14 cellular contexts compared by ENCODE assay signal in genomic region chr15:41881550-41881924, GRCh38. TPM values are rescaled to one million over a fixed set of nuclear protein-coding genes. Genes with fewer than 3 reads are reported as not detected.
DNase-seq lines count a peak whose midpoint lies in the region; ATAC-seq, FAIRE-seq and TF ChIP-seq lines count a peak whose summit lies in the region.
"Had no signal": no experiment of that assay in that cellular context is flagged by ENCODE, and none has a peak within 500 bp of the region (broad histone marks: within the 10 kb centered on the region; RNA-seq: fewer than 3 reads in every experiment).

No MANE protein-coding gene starts in this region.

- TF ChIP-seq EP300 in stomach (IDR thresholded peaks at IDR 0.05): no peak

- FAIRE-seq in GM19239 (lab: Jason Lieb, UNC): no peak

- H3K56ac ChIP-seq in mesendoderm (ENCODE audit: low read length): peak overlapping the region; percentile 81

- peaks cover 4% of the 10 kb centered on the region for H3K36me3 Mint-ChIP-seq in T-helper 1 cell treated with Interleukin-12 subunit alpha and Interleukin-12 subunit beta and Interleukin-4 antibody, amounts not matched to agents 30 μg/mL and 1 μg/mL, for 36 hours (ENCODE audit: low read depth)

- no peaks in the 10 kb centered on the region for H3K79me1 ChIP-seq in mesendoderm (ENCODE audit: low read length)

- no peaks in the 10 kb centered on the region for H3F3A ChIP-seq in PC-3 (ENCODE audit: low read length, unreplicated experiment)

- peak overlapping the region; percentile 5 to 32 for H3K4me3 ChIP-seq in duodenal mucosa (ENCODE audit: low read depth in 1 of 2, low read length in 2 of 2)
- H3K4me3 ChIP-seq in mesendoderm (ENCODE audit: low read length): no peak overlapping the region
- peak overlapping the region; percentile 39 to 45 (median 42) for H3K4me3 ChIP-seq in stomach
- no peak overlapping the region for H3K4me3 ChIP-seq in PC-3 (ENCODE audit: low read length)
- H3K4me3 ChIP-seq: SJCRH30 had no signal

- H2AFZ ChIP-seq in PC-3 (ENCODE audit: low read length): no peak overlapping the region

- no peak overlapping the region for H2BK120ac ChIP-seq in mesendoderm (ENCODE audit: low read depth, low read length)

- intact Hi-C loops in stomach (cut with DNase I; ENCODE audit: low total_unique reads) (no loop called here), PC-3 (cut with micrococcal nuclease) (no loop called here)

- no peak overlapping the region for H3K9ac ChIP-seq in duodenal mucosa (ENCODE audit: low read depth in 1 of 2, low read length in 2 of 2)
- no peak overlapping the region for H3K9ac ChIP-seq in mesendoderm (ENCODE audit: low read length)
- H3K9ac ChIP-seq in PC-3 (ENCODE audit: low read length): no peak overlapping the region

- ATAC-seq in GM18870 (IDR thresholded peaks at IDR 0.05; ENCODE audit: unreplicated experiment) (no peak), PC-3 (no peak)
- ATAC-seq: activated CD4-positive, CD25-positive, alpha-beta regulatory T cell treated with anti-CD3 and anti-CD28 coated beads, Interleukin-2, amount 50 U/mL, for 24 hours had no signal

- H3K9me2 ChIP-seq in PC-3 (replicated peaks; ENCODE audit: low read length): no peaks in the 10 kb centered on the region

- H3K9me3 ChIP-seq in duodenal mucosa (ENCODE audit: control insufficient read depth in 1 of 2, low read length in 2 of 2): no peaks in the 10 kb centered on the region
- no peaks in the 10 kb centered on the region for H3K9me3 ChIP-seq in stomach
- H3K9me3 ChIP-seq in PC-3 (ENCODE audit: low read length): no peaks in the 10 kb centered on the region
- H3K9me3 ChIP-seq: neutrophil, SJCRH30 had no signal

- H3K27ac Mint-ChIP-seq in T-helper 1 cell treated with Interleukin-12 subunit alpha and Interleukin-12 subunit beta and Interleukin-4 antibody, amounts not matched to agents 30 μg/mL and 1 μg/mL, for 36 hours: no peak overlapping the region

- POLR2A ChIA-PET in PC-3 (lab: Charles Lee; ENCODE audit: unreplicated experiment): no interaction called here

- no peak overlapping the region for H3K23ac ChIP-seq in mesendoderm (ENCODE audit: low read length)

- no peak overlapping the region for H4K8ac ChIP-seq in mesendoderm (ENCODE audit: low read depth, low read length)

- no TSS peak for BruUV-seq in PC-3 (replicated peaks; lab: Mats Ljungman, UMichigan)

- TF ChIP-seq POLR2A in stomach (IDR thresholded peaks at IDR 0.05): no peak

- no peak overlapping the region for H4K5ac ChIP-seq in mesendoderm (ENCODE audit: low read length)

- H3K27ac ChIP-seq in duodenal mucosa (ENCODE audit: low read depth, low read length): no peak overlapping the region
- H3K27ac ChIP-seq in mesendoderm (ENCODE audit: low read depth, low read length): no peak overlapping the region
- peak overlapping the region in 1 of 5 donors; percentile 13 for H3K27ac ChIP-seq in stomach
- no peak overlapping the region for H3K27ac ChIP-seq in PC-3 (ENCODE audit: low read length)
- H3K27ac ChIP-seq: 22Rv1, neutrophil, SJCRH30 had no signal

- H3K36me3 ChIP-seq in duodenal mucosa (ENCODE audit: control insufficient read depth in 1 of 2, insufficient read depth in 2 of 2, low read length in 2 of 2): no peaks in the 10 kb centered on the region
- no peaks in the 10 kb centered on the region for H3K36me3 ChIP-seq in mesendoderm (ENCODE audit: control insufficient read depth, insufficient read depth, low read length)
- no peaks in the 10 kb centered on the region for H3K36me3 ChIP-seq in stomach
- H3K36me3 ChIP-seq in PC-3 (ENCODE audit: low read depth, low read length): no peaks in the 10 kb centered on the region
- H3K36me3 ChIP-seq: neutrophil, SJCRH30 had no signal

- no peak overlapping the region for H3K18ac ChIP-seq in mesendoderm (ENCODE audit: low read length)

- H3K4me2 ChIP-seq in mesendoderm (ENCODE audit: low read length): peak overlapping the region; percentile 40
- no peak overlapping the region for H3K4me2 ChIP-seq in PC-3 (ENCODE audit: low read length)

- H4K20me1 ChIP-seq in PC-3 (ENCODE audit: low read length): no peaks in the 10 kb centered on the region

- peaks cover 3 to 5% of the 10 kb centered on the region in 2 donors for H3K4me1 ChIP-seq in duodenal mucosa (ENCODE audit: control insufficient read depth in 1 of 2, insufficient read depth in 2 of 2, low read length in 2 of 2)
- H3K4me1 ChIP-seq in mesendoderm (ENCODE audit: control insufficient read depth, low read depth, low read length): no peaks in the 10 kb centered on the region
- H3K4me1 ChIP-seq in stomach: peaks cover 12 to 30% (median 22%) of the 10 kb centered on the region in 4 donors
- H3K4me1 ChIP-seq in PC-3 (ENCODE audit: insufficient read depth, low read length): no peaks in the 10 kb centered on the region

- H3K4me3 Mint-ChIP-seq in T-helper 1 cell treated with Interleukin-12 subunit alpha and Interleukin-12 subunit beta and Interleukin-4 antibody, amounts not matched to agents 30 μg/mL and 1 μg/mL, for 36 hours: peak overlapping the region; percentile 42

- peaks cover 7% of the 10 kb centered on the region for H3K4me1 Mint-ChIP-seq in T-helper 1 cell treated with Interleukin-12 subunit alpha and Interleukin-12 subunit beta and Interleukin-4 antibody, amounts not matched to agents 30 μg/mL and 1 μg/mL, for 36 hours (ENCODE audit: low read depth)

- no peak overlapping the region for H2BK5ac ChIP-seq in mesendoderm (ENCODE audit: low read length)

- H3K4ac ChIP-seq in mesendoderm (ENCODE audit: low read depth, low read length): no peak overlapping the region

- H3K9me3 Mint-ChIP-seq in T-helper 1 cell treated with Interleukin-12 subunit alpha and Interleukin-12 subunit beta and Interleukin-4 antibody, amounts not matched to agents 30 μg/mL and 1 μg/mL, for 36 hours: no peaks in the 10 kb centered on the region

- H3K27me3 ChIP-seq in duodenal mucosa (ENCODE audit: control insufficient read depth in 1 of 2, insufficient read depth in 2 of 2, low read length in 2 of 2) (peaks cover 10 to 12% of the 10 kb centered on the region in 2 donors), mesendoderm (ENCODE audit: insufficient read depth, low read length, poor library complexity) (peaks cover 6% of the 10 kb centered on the region), stomach (peaks cover 0 to 29% (median 11%) of the 10 kb centered on the region in 3 donors), PC-3 (ENCODE audit: low read length) (no peaks in the 10 kb centered on the region)
- H3K27me3 ChIP-seq: SJCRH30 had no signal

- H2AK5ac ChIP-seq in mesendoderm (ENCODE audit: low read length): no peak overlapping the region

- CTCF ChIA-PET in PC-3 (lab: Charles Lee): no interaction called here

- H3K79me2 ChIP-seq in mesendoderm (ENCODE audit: control insufficient read depth, insufficient read depth, low read length) (no peaks in the 10 kb centered on the region), PC-3 (ENCODE audit: low read length) (no peaks in the 10 kb centered on the region)

- peaks cover 17% of the 10 kb centered on the region for H3K27me3 Mint-ChIP-seq in T-helper 1 cell treated with Interleukin-12 subunit alpha and Interleukin-12 subunit beta and Interleukin-4 antibody, amounts not matched to agents 30 μg/mL and 1 μg/mL, for 36 hours (ENCODE audit: low read depth)

- WGBS in mesendoderm (ENCODE audit: extremely low coverage, insufficient coverage, low lambda C conversion rate): no CpG with 5 or more reads among the region's 10 CpGs
- WGBS in stomach, 5 donors: 31 to 48% (median 35%) methylated on average over 5 to 10 of the region's 10 CpGs

- DNase-seq in T-helper 1 cell (no peak), mesendoderm (no peak), stomach (no peak), GM19239 (ENCODE audit: insufficient read length, low spot score) (no peak), PC-3 (no peak)
- DNase-seq: NCI-H1105; SJCRH30; stimulated activated CD4-positive, alpha-beta T cell treated with anti-CD3 and anti-CD28 coated beads, Interleukin-1b, Interleukin-23, amount 100 ng/mL, for 48 hours had no signal

- TF ChIP-seq CTCF in stomach (IDR thresholded peaks at IDR 0.05) (no peak), PC-3 (conservative IDR thresholded peaks at IDR 0.05; ENCODE audit: low read depth, low read length) (no peak)

- H2BK15ac ChIP-seq in mesendoderm (replicated peaks; ENCODE audit: low read depth): no peak overlapping the region

RNA-seq across cellular contexts. Expression of gene SPTBN5, which starts 12.3 kb away (rescaled TPM):
- polyA plus RNA-seq in mesendoderm (2013, experiment 1 of 2): 0.13 TPM
- 0.15 TPM for polyA plus RNA-seq in mesendoderm (2013, experiment 2 of 2)
- 1 to 10 TPM in 1 of 5 donors, under 1 TPM in 3, not detected in 1; 0.29 to 4.9 (median 0.80) TPM for total RNA-seq in stomach
- polyA plus RNA-seq in stomach: 1 to 10 TPM; 2.6 to 3.2 (median 2.9) TPM
- total RNA-seq in PC-3 (2014; rRNA removed): 0.84 and 0.98 TPM in 2 replicates

RNA-seq across cellular contexts. Expression of gene PLA2G4B, which starts 42.9 kb away (rescaled TPM):
- polyA plus RNA-seq in mesendoderm (2013, experiment 1 of 2): 4.7 TPM
- polyA plus RNA-seq in mesendoderm (2013, experiment 2 of 2): 3.4 TPM
- total RNA-seq in stomach (10 to 100 TPM in 3 of 5 donors, 1 to 10 TPM in 2; 2.6 to 71.2 (median 22.6) TPM), PC-3 (2014; rRNA removed) (7.0 and 12.2 TPM in 2 replicates)
- 10 to 100 TPM in 1 of 3 donors, 1 to 10 TPM in 2; 4.0 to 38.5 (median 5.3) TPM for polyA plus RNA-seq in stomach

RNA-seq across cellular contexts. Expression of gene JMJD7, which starts 53.6 kb away (rescaled TPM):
- polyA plus RNA-seq in mesendoderm (2013, experiment 1 of 2): 5.6 TPM
- 6.4 TPM for polyA plus RNA-seq in mesendoderm (2013, experiment 2 of 2)
- total RNA-seq in stomach (1 to 10 TPM in 1 of 5 donors, under 1 TPM in 2, not detected in 2; 0.55 to 3.1 (median 0.58) TPM), PC-3 (2014; rRNA removed) (8.1 and 13.7 TPM in 2 replicates)
- polyA plus RNA-seq in stomach: 10 to 100 TPM; 16.8 to 24.2 (median 22.5) TPM

Comparison
In these comparisons a context has a peak if more than half of its experiments do, and no peak if none do; other contexts are left out.
1. H3K4me3 ChIP-seq: peak in duodenal mucosa (2 of 2) and stomach (4 of 4); none in mesendoderm (single experiment) and PC-3 (single experiment).